16 cellular contexts compared by ENCODE assay signal in genomic region chr2:74947703-74948102, GRCh38.
"Had no signal": no experiment of that assay in that cellular context is flagged by ENCODE, and none has a peak within 500 bp of the region (broad histone marks: within the 10 kb centered on the region; RNA-seq: fewer than 3 reads in every experiment).

No MANE protein-coding gene starts in this region.

- H2AFZ ChIP-seq: parathyroid adenoma had no signal

- H3K27ac ChIP-seq: breast epithelium, esophagus squamous epithelium, parathyroid adenoma, upper lobe of left lung had no signal

- H3K4me3 ChIP-seq: breast epithelium, esophagus squamous epithelium, upper lobe of left lung had no signal

- H3K9me3 ChIP-seq: esophagus squamous epithelium, upper lobe of left lung had no signal

- H3K27me3 ChIP-seq: breast epithelium, esophagus squamous epithelium, upper lobe of left lung had no signal

- FAIRE-seq: TTC549 had no signal

- H3K9me3 Mint-ChIP-seq: T-helper 1 cell treated with Interleukin-12 subunit alpha and Interleukin-12 subunit beta and Interleukin-4 antibody, amounts not matched to agents 30 μg/mL and 1 μg/mL, for 36 hours had no signal

- H3K27ac Mint-ChIP-seq: stimulated activated naive CD8-positive, alpha-beta T cell treated with anti-CD3 and anti-CD28 coated beads, Interleukin-15, Interleukin-2, amounts not matched to agents 100 ng/mL and 50 ng/mL, for 24 hours; T-helper 1 cell treated with Interleukin-12 subunit alpha and Interleukin-12 subunit beta and Interleukin-4 antibody, amounts not matched to agents 30 μg/mL and 1 μg/mL, for 36 hours had no signal

- H3K27me3 Mint-ChIP-seq: stimulated activated naive CD8-positive, alpha-beta T cell treated with anti-CD3 and anti-CD28 coated beads, Interleukin-15, Interleukin-2, amounts not matched to agents 100 ng/mL and 50 ng/mL, for 24 hours had no signal

- H3K9ac ChIP-seq: parathyroid adenoma had no signal

- H3K36me3 ChIP-seq: breast epithelium, esophagus squamous epithelium, upper lobe of left lung had no signal

- ATAC-seq: activated CD4-positive, CD25-positive, alpha-beta regulatory T cell treated with anti-CD3 and anti-CD28 coated beads, Interleukin-2, amount 50 U/mL, for 24 hours had no signal

- DNase-seq: activated CD4-positive, alpha-beta T cell treated with anti-CD3 and anti-CD28 coated beads, Interleukin-2, amount 50 U/mL, for 48 hours; activated naive CD4-positive, alpha-beta T cell; aorta; esophagus squamous epithelium; foreskin fibroblast; glutamatergic neuron; midbrain; stimulated activated CD4-positive, alpha-beta T cell treated with anti-CD3 and anti-CD28 coated beads, Interleukin-4, amount 100 ng/mL, for 1 hour; stimulated activated CD8-positive, alpha-beta memory T cell treated with anti-CD3 and anti-CD28 coated beads, Interleukin-4, amount 100 ng/mL, for 48 hours; upper lobe of left lung had no signal

- H3K4me3 Mint-ChIP-seq: stimulated activated naive CD8-positive, alpha-beta T cell treated with anti-CD3 and anti-CD28 coated beads, Interleukin-15, Interleukin-2, amounts not matched to agents 100 ng/mL and 50 ng/mL, for 24 hours; T-helper 1 cell treated with Interleukin-12 subunit alpha and Interleukin-12 subunit beta and Interleukin-4 antibody, amounts not matched to agents 30 μg/mL and 1 μg/mL, for 36 hours had no signal

- H3K79me2 ChIP-seq: parathyroid adenoma had no signal

- H3K4me1 ChIP-seq: breast epithelium, esophagus squamous epithelium, parathyroid adenoma, upper lobe of left lung had no signal
